ENCODE assay signal across 1 cellular context in the genomic region with DNA sequence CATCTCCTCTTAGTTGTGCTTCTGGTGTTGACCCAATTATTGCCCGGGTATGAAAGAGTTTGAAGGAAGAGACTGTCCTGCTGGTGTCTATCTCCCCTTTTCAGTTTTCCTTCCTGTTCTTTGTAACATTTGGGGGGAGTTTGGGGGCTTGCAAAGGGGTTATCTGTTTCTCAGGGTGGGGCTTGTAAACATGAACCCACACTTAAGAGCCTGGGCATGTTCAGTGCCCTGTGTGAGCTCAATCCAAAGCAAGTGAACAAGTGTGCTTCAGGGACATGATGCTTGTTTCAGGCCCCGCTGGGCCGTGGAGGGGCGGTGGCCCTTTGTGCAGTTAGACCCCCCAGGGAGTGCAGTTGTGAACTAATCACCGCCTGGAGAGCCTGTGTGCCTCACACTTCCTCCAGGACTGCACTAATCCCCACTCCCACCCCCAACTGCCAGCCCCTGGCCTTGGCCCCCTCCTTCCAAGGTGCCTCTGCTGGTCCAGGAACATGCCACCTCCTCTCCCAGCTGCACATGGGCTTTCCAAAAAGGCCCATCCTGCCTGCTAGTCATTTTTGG.
TF ChIP-seq lines count a peak whose summit lies in the region.

No MANE protein-coding gene starts in this region.

TF ChIP-seq in GM23338, 12 proteins besides CTCF, POLR2A, EP300 and RAD21 (continued from another document):
- TF ChIP-seq, protein P1, sequence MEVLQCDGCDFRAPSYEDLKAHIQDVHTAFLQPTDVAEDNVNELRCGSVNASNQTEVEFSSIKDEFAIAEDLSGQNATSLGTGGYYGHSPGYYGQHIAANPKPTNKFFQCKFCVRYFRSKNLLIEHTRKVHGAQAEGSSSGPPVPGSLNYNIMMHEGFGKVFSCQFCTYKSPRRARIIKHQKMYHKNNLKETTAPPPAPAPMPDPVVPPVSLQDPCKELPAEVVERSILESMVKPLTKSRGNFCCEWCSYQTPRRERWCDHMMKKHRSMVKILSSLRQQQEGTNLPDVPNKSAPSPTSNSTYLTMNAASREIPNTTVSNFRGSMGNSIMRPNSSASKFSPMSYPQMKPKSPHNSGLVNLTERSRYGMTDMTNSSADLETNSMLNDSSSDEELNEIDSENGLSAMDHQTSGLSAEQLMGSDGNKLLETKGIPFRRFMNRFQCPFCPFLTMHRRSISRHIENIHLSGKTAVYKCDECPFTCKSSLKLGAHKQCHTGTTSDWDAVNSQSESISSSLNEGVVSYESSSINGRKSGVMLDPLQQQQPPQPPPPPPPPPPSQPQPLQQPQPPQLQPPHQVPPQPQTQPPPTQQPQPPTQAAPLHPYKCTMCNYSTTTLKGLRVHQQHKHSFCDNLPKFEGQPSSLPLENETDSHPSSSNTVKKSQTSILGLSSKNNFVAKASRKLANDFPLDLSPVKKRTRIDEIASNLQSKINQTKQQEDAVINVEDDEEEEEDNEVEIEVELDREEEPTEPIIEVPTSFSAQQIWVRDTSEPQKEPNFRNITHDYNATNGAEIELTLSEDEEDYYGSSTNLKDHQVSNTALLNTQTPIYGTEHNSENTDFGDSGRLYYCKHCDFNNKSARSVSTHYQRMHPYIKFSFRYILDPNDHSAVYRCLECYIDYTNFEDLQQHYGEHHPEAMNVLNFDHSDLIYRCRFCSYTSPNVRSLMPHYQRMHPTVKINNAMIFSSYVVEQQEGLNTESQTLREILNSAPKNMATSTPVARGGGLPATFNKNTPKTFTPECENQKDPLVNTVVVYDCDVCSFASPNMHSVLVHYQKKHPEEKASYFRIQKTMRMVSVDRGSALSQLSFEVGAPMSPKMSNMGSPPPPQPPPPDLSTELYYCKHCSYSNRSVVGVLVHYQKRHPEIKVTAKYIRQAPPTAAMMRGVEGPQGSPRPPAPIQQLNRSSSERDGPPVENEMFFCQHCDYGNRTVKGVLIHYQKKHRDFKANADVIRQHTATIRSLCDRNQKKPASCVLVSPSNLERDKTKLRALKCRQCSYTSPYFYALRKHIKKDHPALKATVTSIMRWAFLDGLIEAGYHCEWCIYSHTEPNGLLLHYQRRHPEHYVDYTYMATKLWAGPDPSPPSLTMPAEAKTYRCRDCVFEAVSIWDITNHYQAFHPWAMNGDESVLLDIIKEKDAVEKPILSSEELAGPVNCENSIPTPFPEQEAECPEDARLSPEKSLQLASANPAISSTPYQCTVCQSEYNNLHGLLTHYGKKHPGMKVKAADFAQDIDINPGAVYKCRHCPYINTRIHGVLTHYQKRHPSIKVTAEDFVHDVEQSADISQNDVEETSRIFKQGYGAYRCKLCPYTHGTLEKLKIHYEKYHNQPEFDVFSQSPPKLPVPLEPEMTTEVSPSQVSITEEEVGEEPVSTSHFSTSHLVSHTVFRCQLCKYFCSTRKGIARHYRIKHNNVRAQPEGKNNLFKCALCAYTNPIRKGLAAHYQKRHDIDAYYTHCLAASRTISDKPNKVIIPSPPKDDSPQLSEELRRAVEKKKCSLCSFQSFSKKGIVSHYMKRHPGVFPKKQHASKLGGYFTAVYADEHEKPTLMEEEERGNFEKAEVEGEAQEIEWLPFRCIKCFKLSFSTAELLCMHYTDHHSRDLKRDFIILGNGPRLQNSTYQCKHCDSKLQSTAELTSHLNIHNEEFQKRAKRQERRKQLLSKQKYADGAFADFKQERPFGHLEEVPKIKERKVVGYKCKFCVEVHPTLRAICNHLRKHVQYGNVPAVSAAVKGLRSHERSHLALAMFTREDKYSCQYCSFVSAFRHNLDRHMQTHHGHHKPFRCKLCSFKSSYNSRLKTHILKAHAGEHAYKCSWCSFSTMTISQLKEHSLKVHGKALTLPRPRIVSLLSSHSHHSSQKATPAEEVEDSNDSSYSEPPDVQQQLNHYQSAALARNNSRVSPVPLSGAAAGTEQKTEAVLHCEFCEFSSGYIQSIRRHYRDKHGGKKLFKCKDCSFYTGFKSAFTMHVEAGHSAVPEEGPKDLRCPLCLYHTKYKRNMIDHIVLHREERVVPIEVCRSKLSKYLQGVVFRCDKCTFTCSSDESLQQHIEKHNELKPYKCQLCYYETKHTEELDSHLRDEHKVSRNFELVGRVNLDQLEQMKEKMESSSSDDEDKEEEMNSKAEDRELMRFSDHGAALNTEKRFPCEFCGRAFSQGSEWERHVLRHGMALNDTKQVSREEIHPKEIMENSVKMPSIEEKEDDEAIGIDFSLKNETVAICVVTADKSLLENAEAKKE (CRISPR knock-in tag; IDR thresholded peaks at IDR 0.05) = no peak
- TF ChIP-seq CREB1 (CRISPR knock-in tag; IDR thresholded peaks at IDR 0.05; ENCODE audit: low read depth) (no peak), ZNF331 (CRISPR knock-in tag; IDR thresholded peaks at IDR 0.05; ENCODE audit: low read depth) (no peak), POLR2AphosphoS5 (IDR thresholded peaks at IDR 0.05; ENCODE audit: low read depth) (no peak), EZH2 (IDR thresholded peaks at IDR 0.05; ENCODE audit: low read depth, unreplicated experiment) (no peak), NANOG (IDR thresholded peaks at IDR 0.05; ENCODE audit: borderline replicate concordance) (no peak), ZNF114 (CRISPR knock-in tag; IDR thresholded peaks at IDR 0.05) (no peak), JUNB (IDR thresholded peaks at IDR 0.05; ENCODE audit: unreplicated experiment) (no peak), EZH2phosphoT487 (IDR thresholded peaks at IDR 0.05; ENCODE audit: unreplicated experiment) (no peak)
- TF ChIP-seq, protein P2, sequence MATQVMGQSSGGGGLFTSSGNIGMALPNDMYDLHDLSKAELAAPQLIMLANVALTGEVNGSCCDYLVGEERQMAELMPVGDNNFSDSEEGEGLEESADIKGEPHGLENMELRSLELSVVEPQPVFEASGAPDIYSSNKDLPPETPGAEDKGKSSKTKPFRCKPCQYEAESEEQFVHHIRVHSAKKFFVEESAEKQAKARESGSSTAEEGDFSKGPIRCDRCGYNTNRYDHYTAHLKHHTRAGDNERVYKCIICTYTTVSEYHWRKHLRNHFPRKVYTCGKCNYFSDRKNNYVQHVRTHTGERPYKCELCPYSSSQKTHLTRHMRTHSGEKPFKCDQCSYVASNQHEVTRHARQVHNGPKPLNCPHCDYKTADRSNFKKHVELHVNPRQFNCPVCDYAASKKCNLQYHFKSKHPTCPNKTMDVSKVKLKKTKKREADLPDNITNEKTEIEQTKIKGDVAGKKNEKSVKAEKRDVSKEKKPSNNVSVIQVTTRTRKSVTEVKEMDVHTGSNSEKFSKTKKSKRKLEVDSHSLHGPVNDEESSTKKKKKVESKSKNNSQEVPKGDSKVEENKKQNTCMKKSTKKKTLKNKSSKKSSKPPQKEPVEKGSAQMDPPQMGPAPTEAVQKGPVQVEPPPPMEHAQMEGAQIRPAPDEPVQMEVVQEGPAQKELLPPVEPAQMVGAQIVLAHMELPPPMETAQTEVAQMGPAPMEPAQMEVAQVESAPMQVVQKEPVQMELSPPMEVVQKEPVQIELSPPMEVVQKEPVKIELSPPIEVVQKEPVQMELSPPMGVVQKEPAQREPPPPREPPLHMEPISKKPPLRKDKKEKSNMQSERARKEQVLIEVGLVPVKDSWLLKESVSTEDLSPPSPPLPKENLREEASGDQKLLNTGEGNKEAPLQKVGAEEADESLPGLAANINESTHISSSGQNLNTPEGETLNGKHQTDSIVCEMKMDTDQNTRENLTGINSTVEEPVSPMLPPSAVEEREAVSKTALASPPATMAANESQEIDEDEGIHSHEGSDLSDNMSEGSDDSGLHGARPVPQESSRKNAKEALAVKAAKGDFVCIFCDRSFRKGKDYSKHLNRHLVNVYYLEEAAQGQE (IDR thresholded peaks at IDR 0.05; ENCODE audit: unreplicated experiment) = no peak
